1 cellular context compared by ENCODE assay signal in genomic region chr6:41042656-41043055, GRCh38.
TF ChIP-seq lines count a peak whose summit lies in the region.

No MANE protein-coding gene starts in this region.

TF ChIP-seq in HepG2, 621 proteins besides CTCF, POLR2A, EP300 and RAD21:
- TF ChIP-seq ZNF75D (CRISPR knock-in tag; IDR thresholded peaks at IDR 0.05; ENCODE audit: borderline replicate concordance) (no peak), ZNF34 (CRISPR knock-in tag; IDR thresholded peaks at IDR 0.05; ENCODE audit: borderline replicate concordance) (no peak), MTF1 (CRISPR knock-in tag; IDR thresholded peaks at IDR 0.05) (no peak), ATAD3A (CRISPR knock-in tag; IDR thresholded peaks at IDR 0.05) (no peak), ZNF687 (CRISPR knock-in tag; IDR thresholded peaks at IDR 0.05) (peak; percentile 29; the same call in 1 of the 2 replicates), SKI (IDR thresholded peaks at IDR 0.05; ENCODE audit: partially characterized antibody) (no peak), CHD2 (IDR thresholded peaks at IDR 0.05; ENCODE audit: low read depth, low read length) (no peak), NAIF1 (CRISPR knock-in tag; IDR thresholded peaks at IDR 0.05; ENCODE audit: borderline replicate concordance) (no peak)
- TF ChIP-seq, protein P1, sequence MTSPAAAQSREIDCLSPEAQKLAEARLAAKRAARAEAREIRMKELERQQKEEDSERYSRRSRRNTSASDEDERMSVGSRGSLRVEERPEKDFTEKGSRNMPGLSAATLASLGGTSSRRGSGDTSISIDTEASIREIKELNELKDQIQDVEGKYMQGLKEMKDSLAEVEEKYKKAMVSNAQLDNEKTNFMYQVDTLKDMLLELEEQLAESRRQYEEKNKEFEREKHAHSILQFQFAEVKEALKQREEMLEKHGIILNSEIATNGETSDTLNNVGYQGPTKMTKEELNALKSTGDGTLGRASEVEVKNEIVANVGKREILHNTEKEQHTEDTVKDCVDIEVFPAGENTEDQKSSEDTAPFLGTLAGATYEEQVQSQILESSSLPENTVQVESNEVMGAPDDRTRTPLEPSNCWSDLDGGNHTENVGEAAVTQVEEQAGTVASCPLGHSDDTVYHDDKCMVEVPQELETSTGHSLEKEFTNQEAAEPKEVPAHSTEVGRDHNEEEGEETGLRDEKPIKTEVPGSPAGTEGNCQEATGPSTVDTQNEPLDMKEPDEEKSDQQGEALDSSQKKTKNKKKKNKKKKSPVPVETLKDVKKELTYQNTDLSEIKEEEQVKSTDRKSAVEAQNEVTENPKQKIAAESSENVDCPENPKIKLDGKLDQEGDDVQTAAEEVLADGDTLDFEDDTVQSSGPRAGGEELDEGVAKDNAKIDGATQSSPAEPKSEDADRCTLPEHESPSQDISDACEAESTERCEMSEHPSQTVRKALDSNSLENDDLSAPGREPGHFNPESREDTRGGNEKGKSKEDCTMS (CRISPR knock-in tag; conservative IDR thresholded peaks at IDR 0.05) = no peak
